In genomic region chr3:197749601-197750395, GRCh38 we compare ENCODE assay signal across 8 cellular contexts. TPM values are rescaled to one million over a fixed set of nuclear protein-coding genes. Genes with fewer than 3 reads are reported as not detected.
DNase-seq lines count a peak whose midpoint lies in the region; ATAC-seq and TF ChIP-seq lines count a peak whose summit lies in the region.

A gene with protein sequence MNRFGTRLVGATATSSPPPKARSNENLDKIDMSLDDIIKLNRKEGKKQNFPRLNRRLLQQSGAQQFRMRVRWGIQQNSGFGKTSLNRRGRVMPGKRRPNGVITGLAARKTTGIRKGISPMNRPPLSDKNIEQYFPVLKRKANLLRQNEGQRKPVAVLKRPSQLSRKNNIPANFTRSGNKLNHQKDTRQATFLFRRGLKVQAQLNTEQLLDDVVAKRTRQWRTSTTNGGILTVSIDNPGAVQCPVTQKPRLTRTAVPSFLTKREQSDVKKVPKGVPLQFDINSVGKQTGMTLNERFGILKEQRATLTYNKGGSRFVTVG (plus strand): TSS chr3:197749883. CDS start chr3:197749972, 89 bp downstream.

- peaks cover 2% of the 10 kb centered on the region for H3K4me1 ChIP-seq in IMR-90 (ENCODE audit: control insufficient read depth, insufficient read depth, low read length)
- peaks cover 41% of the 10 kb centered on the region for H3K4me1 ChIP-seq in OCI-LY7 (ENCODE audit: insufficient read depth, low read length, poor library complexity, severe bottlenecking)
- H3K4me1 ChIP-seq in mucosa of descending colon (ENCODE audit: low read depth): peaks cover 15% of the 10 kb centered on the region

- H3K14ac ChIP-seq in IMR-90 (replicated peaks; ENCODE audit: low read depth, low read length): peak within 1 kb of the TSS; percentile 96

- 0% methylated on average over 61 of the region's 104 CpGs; no CpG with 5 or more reads in 1 of the 2 experiments for WGBS in IMR-90 (ENCODE audit: extremely low coverage in 2 of 2, insufficient read length in 1 of 2), 2 experiments

- H2BK15ac ChIP-seq in IMR-90 (ENCODE audit: low read depth, low read length): peak within 1 kb of the TSS; percentile 92; the same call in 2 of the 3 replicates

- H3K36me3 ChIP-seq in IMR-90 (ENCODE audit: control insufficient read depth, insufficient read depth, low read length) (no peaks in the 10 kb centered on the region), OCI-LY7 (ENCODE audit: insufficient read depth, low read length) (no peaks in the 10 kb centered on the region), mucosa of descending colon (ENCODE audit: low read depth) (no peaks in the 10 kb centered on the region)

- H3K9me1 ChIP-seq in IMR-90 (ENCODE audit: insufficient read depth, low read length): peaks cover 5% of the 10 kb centered on the region; the same call in 1 of the 2 replicates

- H3K27ac ChIP-seq in IMR-90 (ENCODE audit: insufficient read depth, low read length) (peak within 1 kb of the TSS; percentile 94), OCI-LY7 (ENCODE audit: low read depth, low read length, poor library complexity, severe bottlenecking) (peak within 1 kb of the TSS; percentile 76)

- H3K9me3 ChIP-seq in IMR-90 (ENCODE audit: control insufficient read depth, insufficient read depth, low read length): no peaks in the 10 kb centered on the region
- no peaks in the 10 kb centered on the region for H3K9me3 ChIP-seq in OCI-LY7 (ENCODE audit: low read length)
- no peaks in the 10 kb centered on the region for H3K9me3 ChIP-seq in mucosa of descending colon

- H3K23ac ChIP-seq in IMR-90 (ENCODE audit: low read depth, low read length): peak within 1 kb of the TSS; percentile 98

- peak within 1 kb of the TSS; percentile 65; the same call in 1 of the 2 replicates for H2AK5ac ChIP-seq in IMR-90 (ENCODE audit: low read depth, low read length)

- dilution Hi-C loops in IMR-90 (cut with HindIII; ENCODE audit: low sequenced_read_pairs, unreplicated experiment): no loop called here

- H3K4me2 ChIP-seq in IMR-90 (ENCODE audit: low read depth, low read length) (peak within 1 kb of the TSS; percentile 99), OCI-LY7 (ENCODE audit: low read length) (peak within 1 kb of the TSS; percentile 86)

- H3K18ac ChIP-seq in IMR-90 (ENCODE audit: low read depth, low read length): peak within 1 kb of the TSS; percentile 72

- H2AK9ac ChIP-seq in IMR-90 (replicated peaks; ENCODE audit: low read depth, low read length, poor library complexity): peak within 1 kb of the TSS; percentile 93

- DNase-seq in DMS 273 (lab: John Stamatoyannopoulos, UW; ENCODE audit: unreplicated experiment): peak; percentile 96
- peak; percentile 84 for DNase-seq in IMR-90
- DNase-seq in OCI-LY7 (ENCODE audit: low spot score): peak; percentile 94
- peak; percentile 78 for DNase-seq in activated T-cell treated with anti-CD3 and anti-CD28 coated beads for 24 hours (ENCODE audit: low read depth)
- peak; percentile 85 for DNase-seq in epithelial cell of esophagus (ENCODE audit: low read depth)
- peak; percentile 89 to 95 (median 94) for DNase-seq in mucosa of descending colon
- peak; percentile 69 to 79 for DNase-seq in stimulated activated CD8-positive, alpha-beta memory T cell treated with anti-CD3 and anti-CD28 coated beads, Interleukin-4, amount 100 ng/mL, for 1 hour (ENCODE audit: low read depth in 2 of 2, low spot score in 1 of 2)

- no peaks in the 10 kb centered on the region for H3K9me2 ChIP-seq in OCI-LY7 (ENCODE audit: insufficient read depth, low read length)

- H3K4ac ChIP-seq in IMR-90 (ENCODE audit: low read depth, low read length): peak within 1 kb of the TSS; percentile 95

- intact Hi-C loops in IMR-90 (cut with micrococcal nuclease): loop anchor here (1.0 kb wide), 1 partner anchor 12 kb away; no protein-coding TSS in a partner anchor
- intact Hi-C loops in OCI-LY7 (cut with micrococcal nuclease; ENCODE audit: unreplicated experiment): loop anchor here (1.0 to 2.0 kb wide), 3 partner anchors 12 to 41 kb away; partner anchors contain the start of gene LRCH3
- intact Hi-C loops in mucosa of descending colon (cut with DNase I, micrococcal nuclease): no loop called here

- H2AFZ ChIP-seq in IMR-90 (replicated peaks; ENCODE audit: low read length, poor library complexity): peak within 1 kb of the TSS; percentile 100
- H2AFZ ChIP-seq in OCI-LY7 (ENCODE audit: low read length): peak within 1 kb of the TSS; percentile 84

- BruUV-seq in IMR-90 (replicated peaks; lab: Mats Ljungman, UMichigan): no TSS peak
- BruUV-seq in OCI-LY7 (replicated peaks; lab: Mats Ljungman, UMichigan): no TSS peak

- peak within 1 kb of the TSS; percentile 73 for H3K56ac ChIP-seq in IMR-90 (ENCODE audit: extremely low read depth, insufficient read depth, low read length)

- CTCF ChIA-PET in IMR-90 (lab: Yijun Ruan, JAX): interaction anchor here (0.6 to 0.7 kb wide), 2 partner anchors 53 to 151 kb away, joined by 3 read pairs; no protein-coding TSS in a partner anchor
- CTCF ChIA-PET in OCI-LY7 (lab: Charles Lee; ENCODE audit: unreplicated experiment): interaction anchor here (0.7 kb wide), 1 partner anchor 39 kb away, joined by 3 read pairs; no protein-coding TSS in a partner anchor

- H4K20me1 ChIP-seq in IMR-90 (ENCODE audit: insufficient read depth, low read length) (peaks cover 42% of the 10 kb centered on the region), OCI-LY7 (ENCODE audit: insufficient read depth, low read length) (peaks cover 26% of the 10 kb centered on the region)

- H3K4me3 ChIP-seq in IMR-90 (ENCODE audit: insufficient read depth, low read depth, low read length) (peak within 1 kb of the TSS; percentile 89), OCI-LY7 (ENCODE audit: low read depth, low read length, poor library complexity, severe bottlenecking) (peak within 1 kb of the TSS; percentile 89), epithelial cell of esophagus (ENCODE audit: low read length) (peak within 1 kb of the TSS; percentile 75), mucosa of descending colon (peak within 1 kb of the TSS; percentile 81)

- peak within 1 kb of the TSS; percentile 75 for H4K91ac ChIP-seq in IMR-90 (ENCODE audit: insufficient read depth, low read depth, low read length)

- peak within 1 kb of the TSS; percentile 88 for H3K9ac ChIP-seq in IMR-90 (ENCODE audit: low read depth, low read length)

- TF ChIP-seq POLR2A in IMR-90 (IDR thresholded peaks at IDR 0.05; ENCODE audit: low read depth, low read length): no peak; the same call in none of the 2 replicates

- peak; percentile 33; the same call in 1 of the 2 replicates for TF ChIP-seq RAD21 in IMR-90 (IDR thresholded peaks at IDR 0.05; ENCODE audit: low read length)

- peaks cover 43% of the 10 kb centered on the region for H3K79me2 ChIP-seq in OCI-LY7 (ENCODE audit: insufficient read depth, low read depth, low read length)

- peaks cover 7 to 21% of the 10 kb centered on the region in 2 experiments; a peak in 3 of 4 replicates for H3K79me1 ChIP-seq in IMR-90 (ENCODE audit: low read depth in 1 of 2, low read length in 2 of 2)

- ATAC-seq in GM21515 (IDR thresholded peaks at IDR 0.05; ENCODE audit: unreplicated experiment): peak; percentile 70
- ATAC-seq in IMR-90 (ENCODE audit: low read depth): peak; percentile 93
- peak; percentile 95 for ATAC-seq in mucosa of descending colon

- H4K5ac ChIP-seq in IMR-90 (ENCODE audit: low read depth, low read length): peak within 1 kb of the TSS; percentile 75

- TF ChIP-seq CTCF in IMR-90 (conservative IDR thresholded peaks at IDR 0.05; ENCODE audit: low read depth, low read length) (peak; percentile 46), OCI-LY7 (conservative IDR thresholded peaks at IDR 0.05; ENCODE audit: low read length) (peak; percentile 65), epithelial cell of esophagus (IDR thresholded peaks at IDR 0.05; ENCODE audit: insufficient read depth, low read depth, low read length, missing control alignments) (peak; percentile 28), mucosa of descending colon (IDR thresholded peaks at IDR 0.05) (peak; percentile 57)

- peak within 1 kb of the TSS; percentile 91 for H2BK5ac ChIP-seq in IMR-90 (ENCODE audit: low read depth, low read length, poor library complexity, severe bottlenecking)

- peak within 1 kb of the TSS; percentile 75 for H2BK120ac ChIP-seq in IMR-90 (ENCODE audit: low read depth, low read length)

- peak within 1 kb of the TSS; percentile 24; the same call in 1 of the 2 replicates for H2BK20ac ChIP-seq in IMR-90 (ENCODE audit: low read depth, low read length)

- H4K8ac ChIP-seq in IMR-90 (ENCODE audit: low read depth in 2 of 2, low read length in 2 of 2): peak within 1 kb of the TSS; percentile 50 to 70

- in situ Hi-C loops in IMR-90 (cut with MboI; ENCODE audit: low sequenced_read_pairs): no loop called here

- POLR2A ChIA-PET in IMR-90 (lab: Charles Lee; ENCODE audit: unreplicated experiment): no interaction called here
- POLR2A ChIA-PET in OCI-LY7 (lab: Charles Lee): interaction anchor here (0.6 to 1.4 kb wide), 8 partner anchors 12 to 243 kb away, joined by 3 to 6 read pairs (median 4); no protein-coding TSS in a partner anchor

- H3K27me3 ChIP-seq in IMR-90 (ENCODE audit: control insufficient read depth, insufficient read depth, low read length): no peaks in the 10 kb centered on the region

TF ChIP-seq in IMR-90, 13 proteins besides CTCF, POLR2A, EP300 and RAD21 (continues in another document):
- no peak for TF ChIP-seq NFE2L2 (IDR thresholded peaks at IDR 0.05; ENCODE audit: low read depth, low read length)
- peak; percentile 18 for TF ChIP-seq RCOR1 (IDR thresholded peaks at IDR 0.05; ENCODE audit: insufficient replicate concordance, low read length)
- TF ChIP-seq CEBPB (IDR thresholded peaks at IDR 0.05; ENCODE audit: low read depth, low read length): no peak
- TF ChIP-seq FOS (IDR thresholded peaks at IDR 0.05; ENCODE audit: low read depth, low read length): no peak
- TF ChIP-seq MAFK (IDR thresholded peaks at IDR 0.05; ENCODE audit: low read depth, low read length): no peak
- no peak for TF ChIP-seq CHD1 (IDR thresholded peaks at IDR 0.05; ENCODE audit: low read depth, low read length)
- TF ChIP-seq MXI1 (IDR thresholded peaks at IDR 0.05; ENCODE audit: borderline replicate concordance, low read depth, low read length): peak; percentile 73; the same call in 1 of the 2 replicates

RNA-seq across cellular contexts. Expression of the gene that starts here (rescaled TPM):
- total RNA-seq in IMR-90 (2012; rRNA removed): 50.2 and 67.2 TPM in 2 replicates
- polyA plus RNA-seq in IMR-90 (2012; rRNA removed): 15.4 and 20.4 TPM in 2 replicates
- polyA plus RNA-seq in IMR-90 (2012; cell fraction: cytosol; rRNA removed): 2.2 and 3.6 TPM in 2 replicates
- 1.6 and 12.9 TPM in 2 replicates for polyA plus RNA-seq in IMR-90 (2012; cell fraction: nucleus; rRNA removed; ENCODE audit: low replicate concordance)
- 47.6 and 63.8 TPM in 2 replicates for total RNA-seq in OCI-LY7 (2014; rRNA removed; shearing (Covaris generic))
- 49.2 and 57.8 TPM in 2 replicates for total RNA-seq in OCI-LY7 (2022)
- 10 to 100 TPM; 25.1 to 67.2 (median 30.6) TPM for total RNA-seq in mucosa of descending colon

Comparison
In these comparisons a context has a peak if more than half of its experiments do, and no peak if none do; other contexts are left out.
1. Peak in every context shown above with its lines: DNase-seq, ATAC-seq, H3K4me3 ChIP-seq and H3K27ac ChIP-seq.
2. intact Hi-C loops: an anchor here in IMR-90 (1.0 kb wide) and OCI-LY7 (1.0 to 2.0 kb wide); none called in mucosa of descending colon.